27 cellular contexts compared by ENCODE assay signal in the genomic region with DNA sequence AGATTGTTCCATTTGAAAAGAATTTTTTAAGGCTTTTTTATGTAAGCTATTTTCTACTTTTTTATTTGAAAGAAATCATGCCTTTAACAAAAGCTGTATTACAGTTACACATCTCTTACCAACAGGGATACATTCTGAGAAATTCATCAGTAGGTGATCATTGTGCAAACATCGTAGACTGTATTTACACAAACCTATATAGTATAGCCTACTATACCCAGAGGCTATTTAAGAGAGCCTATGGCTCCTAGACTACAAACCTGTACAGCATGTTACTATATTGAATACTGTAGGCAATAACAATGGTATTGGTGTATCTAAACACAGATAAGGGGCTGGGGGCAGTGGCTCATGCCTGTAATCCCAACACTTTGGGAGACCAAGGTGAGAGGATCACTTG.
"Had no signal": no experiment of that assay in that cellular context is flagged by ENCODE, and none has a peak within 500 bp of the region (broad histone marks: within the 10 kb centered on the region; RNA-seq: fewer than 3 reads in every experiment).

No MANE protein-coding gene starts in this region.

- H3K4me3 ChIP-seq: pancreas, prostate gland, skin epidermis, thoracic aorta, uterus had no signal

- FAIRE-seq: astrocyte, keratinocyte had no signal

- H3K27me3 ChIP-seq: brain microvascular endothelial cell, pancreas, uterus had no signal

- H3K36me3 ChIP-seq: brain microvascular endothelial cell, pancreas, prostate gland, thoracic aorta, uterus had no signal

- DNase-seq: activated CD4-positive, alpha-beta memory T cell treated with anti-CD3 and anti-CD28 coated beads, Interleukin-2, amount 10 ng/mL, durations not matched to agents 7 days and 5 days; activated CD4-positive, alpha-beta T cell treated with anti-CD3 and anti-CD28 coated beads for 1 hour; activated CD4-positive, alpha-beta T cell treated with anti-CD3 and anti-CD28 coated beads, Interleukin-2, amount 10 ng/mL, durations not matched to agents 7 days and 5 days; activated CD8-positive, alpha-beta memory T cell treated with anti-CD3 and anti-CD28 coated beads, Interleukin-2, amount 50 U/mL, for 48 hours; activated gamma-delta T cell; activated naive CD4-positive, alpha-beta T cell treated with anti-CD3 and anti-CD28 coated beads, Interleukin-2, amount 10 ng/mL, durations not matched to agents 7 days and 5 days; activated naive CD8-positive, alpha-beta T cell treated with anti-CD3 and anti-CD28 coated beads, Interleukin-2, amount 10 ng/mL, durations not matched to agents 7 days and 5 days; activated T-cell treated with anti-CD3 and anti-CD28 coated beads, Interleukin-2, amount 50 U/mL, for 24 hours; brain microvascular endothelial cell; caudate nucleus; endodermal cell; foreskin fibroblast; head of caudate nucleus; hippocampal formation; left cardiac atrium; mammary epithelial cell; naive thymus-derived CD4-positive, alpha-beta T cell; pancreas; retina; stimulated activated CD4-positive, alpha-beta T cell treated with anti-CD3 and anti-CD28 coated beads, Interleukin-4, amount 100 ng/mL, for 24 hours; trophoblast cell; uterus had no signal
